Comparison of ENCODE assay signal across 2 cellular contexts in the genomic region with DNA sequence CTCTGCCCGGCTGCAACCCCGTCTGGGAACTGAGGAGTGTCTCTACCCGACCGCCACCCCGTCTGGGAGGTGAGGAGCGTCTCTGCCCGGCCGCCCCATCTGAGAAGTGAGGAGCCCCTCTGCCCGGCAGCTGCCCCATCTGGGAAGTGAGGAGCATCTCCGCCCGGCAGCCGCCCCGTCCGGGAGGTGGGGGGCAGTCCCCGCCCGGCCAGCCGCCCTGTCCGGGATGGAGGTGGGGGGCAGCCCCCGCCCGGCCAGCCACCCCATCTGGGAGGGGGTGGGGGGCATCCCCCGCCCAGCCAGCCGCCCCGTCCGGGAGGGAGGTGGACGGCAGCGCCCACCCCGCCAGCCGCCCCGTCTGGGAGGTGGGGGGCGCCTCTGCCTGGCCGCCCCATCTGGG.
DNase-seq lines count a peak whose midpoint lies in the region; FAIRE-seq and TF ChIP-seq lines count a peak whose summit lies in the region.
"Not testable (repeated sequence)": the region's sequence is repeated elsewhere in the genome, so short reads cannot be mapped to it uniquely, and the experiment has no call there.

No MANE protein-coding gene starts in this region.

- not testable (repeated sequence) for FAIRE-seq in kidney (lab: Jason Lieb, UNC)

- intact Hi-C loops in kidney (cut with DNase I), result not testable (repeated sequence)

- H3K9ac ChIP-seq in kidney (ENCODE audit: low read length in 2 of 2), result not testable (repeated sequence)

- not testable (repeated sequence) for TF ChIP-seq CTCF in kidney (IDR thresholded peaks at IDR 0.05; ENCODE audit: borderline replicate concordance, extremely low read depth, insufficient read depth)

- not testable (repeated sequence) for H3K27ac ChIP-seq in kidney (ENCODE audit: low read depth in 2 of 2, low read length in 2 of 2)

- not testable (repeated sequence) for H3K4me1 ChIP-seq in kidney (ENCODE audit: control insufficient read depth in 1 of 2, insufficient read depth in 1 of 2, low read depth in 1 of 2, low read length in 2 of 2)

- not testable (repeated sequence) for H3K4me3 ChIP-seq in kidney (ENCODE audit: low read length in 2 of 2)

- H3K36me3 ChIP-seq in kidney (ENCODE audit: control insufficient read depth in 1 of 2, insufficient read depth in 2 of 2, low read length in 2 of 2), result not testable (repeated sequence)

- peak; percentile 8 for DNase-seq in activated gamma-delta T cell (lab: John Stamatoyannopoulos, UW)
- DNase-seq in kidney, result peak; percentile 67

- H3K9me3 ChIP-seq in kidney (ENCODE audit: control insufficient read depth in 1 of 2, low read length in 2 of 2), result not testable (repeated sequence)
